ENCODE assay signal across 16 cellular contexts in the genomic region with DNA sequence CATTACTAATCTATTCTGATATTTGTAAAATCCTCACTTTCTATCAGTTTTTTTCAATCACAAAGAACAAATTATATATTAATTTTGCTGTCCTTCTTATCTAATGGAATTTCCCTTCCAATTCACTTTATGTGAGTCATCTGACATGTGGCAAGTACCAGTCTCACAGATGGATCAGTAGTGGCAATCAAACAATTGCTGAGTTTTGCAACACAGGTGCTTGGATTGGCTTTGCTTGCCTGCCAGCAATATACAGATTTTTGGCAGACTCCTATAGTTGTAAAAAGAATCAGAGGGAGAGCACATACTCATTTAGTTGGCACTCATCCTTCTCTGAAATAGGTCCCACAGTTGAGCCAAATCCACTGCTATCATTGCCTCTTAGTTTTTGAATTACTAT.
DNase-seq lines count a peak whose midpoint lies in the region; ATAC-seq, FAIRE-seq and TF ChIP-seq lines count a peak whose summit lies in the region.
"Had no signal": no experiment of that assay in that cellular context is flagged by ENCODE, and none has a peak within 500 bp of the region (broad histone marks: within the 10 kb centered on the region; RNA-seq: fewer than 3 reads in every experiment).

No MANE protein-coding gene starts in this region.

- H2AFZ ChIP-seq in HepG2 (ENCODE audit: low read length): no peak overlapping the region

- no TSS peak for BruUV-seq in HepG2 (replicated peaks; lab: Mats Ljungman, UMichigan)

- H3K27me3 ChIP-seq in liver (ENCODE audit: control insufficient read depth in 4 of 4, insufficient read depth in 4 of 4, low read length in 3 of 4): no peaks in the 10 kb centered on the region
- H3K27me3 ChIP-seq in HepG2 (ENCODE audit: control insufficient read depth in 1 of 2, insufficient read depth in 2 of 2, low read length in 2 of 2): no peaks in the 10 kb centered on the region; a peak in 1 of 5 replicates
- H3K27me3 ChIP-seq in esophagus muscularis mucosa: no peaks in the 10 kb centered on the region

- TF ChIP-seq EP300 in HepG2 (IDR thresholded peaks at IDR 0.05; ENCODE audit: low read depth in 2 of 2, low read length in 2 of 2) (no peak), HepG2 (CRISPR knock-in tag; IDR thresholded peaks at IDR 0.05; ENCODE audit: borderline replicate concordance) (no peak), esophagus muscularis mucosa (IDR thresholded peaks at IDR 0.05) (no peak)

- H3K36me3 ChIP-seq in liver (ENCODE audit: control insufficient read depth in 4 of 4, insufficient read depth in 3 of 4, low read depth in 1 of 4, low read length in 3 of 4): no peaks in the 10 kb centered on the region
- H3K36me3 ChIP-seq in HepG2 (replicated peaks in 1 of 2; ENCODE audit: control insufficient read depth in 1 of 2, insufficient read depth in 2 of 2, low read length in 2 of 2): no peaks in the 10 kb centered on the region
- no peaks in the 10 kb centered on the region for H3K36me3 ChIP-seq in esophagus muscularis mucosa

- peak; percentile 41 to 46 for TF ChIP-seq RAD21 in liver (IDR thresholded peaks at IDR 0.05)
- TF ChIP-seq RAD21 in HepG2 (CRISPR knock-in tag; IDR thresholded peaks at IDR 0.05): no peak

- H3K4me1 ChIP-seq in liver (ENCODE audit: control insufficient read depth in 4 of 4, insufficient read depth in 4 of 4, low read length in 3 of 4) (peaks cover 0 to 6% (median 0%) of the 10 kb centered on the region in 4 donors), HepG2 (ENCODE audit: insufficient read depth, low read length) (no peaks in the 10 kb centered on the region), esophagus muscularis mucosa (peaks cover 0 to 13% (median 5%) of the 10 kb centered on the region in 4 donors)

- no peak for TF ChIP-seq CTCF in liver (IDR thresholded peaks at IDR 0.05; ENCODE audit: low read depth, low read length, missing input control)
- no peak for TF ChIP-seq CTCF in HepG2 (CRISPR knock-in tag; IDR thresholded peaks at IDR 0.05)
- TF ChIP-seq CTCF in fibroblast of the aortic adventitia (IDR thresholded peaks at IDR 0.05; ENCODE audit: insufficient read depth, low read length): no peak
- no peak for TF ChIP-seq CTCF in esophagus muscularis mucosa (IDR thresholded peaks at IDR 0.05)

- ATAC-seq in HepG2: no peak
- ATAC-seq in GM21528 (IDR thresholded peaks at IDR 0.05; ENCODE audit: low FRiP score, unreplicated experiment): no peak
- ATAC-seq: Right ventricle myocardium inferior had no signal

- H3K27ac ChIP-seq in liver (ENCODE audit: low read depth in 1 of 2, low read length in 2 of 2) (no peak overlapping the region), HepG2 (ENCODE audit: extremely low read length, insufficient read depth, low read length) (no peak overlapping the region), esophagus muscularis mucosa (replicated peaks in 1 of 4) (no peak overlapping the region)
- H3K27ac ChIP-seq: coronary artery had no signal

- no peaks in the 10 kb centered on the region for H4K20me1 ChIP-seq in HepG2 (ENCODE audit: insufficient read depth, low read length)

- no peak overlapping the region for H3K9ac ChIP-seq in liver (ENCODE audit: low read depth in 1 of 2, low read length in 2 of 2)
- H3K9ac ChIP-seq in HepG2 (ENCODE audit: insufficient read depth, low read depth, low read length): no peak overlapping the region

- H3K79me2 ChIP-seq in HepG2 (ENCODE audit: insufficient read depth, low read length): no peaks in the 10 kb centered on the region

- CTCF ChIA-PET in HepG2 (lab: Yijun Ruan, JAX; ENCODE audit: low intra/inter-chr PET ratio, low total read pairs): no interaction called here

- no peak for TF ChIP-seq POLR2A in HepG2 (IDR thresholded peaks at IDR 0.05; ENCODE audit: insufficient read depth in 1 of 2, low read depth in 2 of 2, low read length in 2 of 2)
- TF ChIP-seq POLR2A in esophagus muscularis mucosa (IDR thresholded peaks at IDR 0.05; ENCODE audit: low read depth): no peak

- POLR2A ChIA-PET in HepG2 (lab: Yijun Ruan, JAX): no interaction called here

- intact Hi-C loops in HepG2 (cut with micrococcal nuclease; ENCODE audit: unreplicated experiment) (no loop called here), esophagus muscularis mucosa (cut with DNase I) (no loop called here)

- FAIRE-seq in HepG2 (lab: Jason Lieb, UNC): no peak
- FAIRE-seq: GM12892, H1 had no signal

- in situ Hi-C loops in HepG2 (cut with HindIII; ENCODE audit: extremely low pct_ligation_motif_present, low pct_unique_long_range_greater_than_20kb): no loop called here

- H3K4me2 ChIP-seq in HepG2 (ENCODE audit: low read depth, low read length): no peak overlapping the region

- H3K9me3 ChIP-seq in liver (ENCODE audit: control insufficient read depth in 4 of 4, low read length in 3 of 4) (no peaks in the 10 kb centered on the region), HepG2 (ENCODE audit: low read length) (no peaks in the 10 kb centered on the region), esophagus muscularis mucosa (no peaks in the 10 kb centered on the region)

- no peak for DNase-seq in HepG2 (ENCODE audit: low spot score)
- DNase-seq in amniotic epithelial cell (ENCODE audit: low read depth): peak; percentile 46
- DNase-seq in fibroblast of the aortic adventitia (ENCODE audit: low read depth): peak; percentile 74
- no peak for DNase-seq in 8988T
- DNase-seq in esophagus muscularis mucosa (ENCODE audit: extremely low spot score): no peak
- DNase-seq in KG1 (lab: John Stamatoyannopoulos, UW): no peak
- DNase-seq: activated B cell treated with CpG ODN at 0.5 μM for 24 hours; activated effector memory CD4-positive, alpha-beta T cell treated with Interleukin-2 at 50 U/mL for 16 hours; islet precursor cell; stimulated activated CD4-positive, alpha-beta T cell treated with anti-CD3 and anti-CD28 coated beads, Interleukin-2, amount 100 ng/mL, for 48 hours had no signal

- no peak overlapping the region for H3K4me3 ChIP-seq in liver (ENCODE audit: low read depth in 1 of 3, low read length in 3 of 3)
- no peak overlapping the region for H3K4me3 ChIP-seq in HepG2 (replicated peaks in 1 of 3; ENCODE audit: insufficient read depth in 1 of 3, low read depth in 2 of 3, low read length in 3 of 3)
- H3K4me3 ChIP-seq in fibroblast of the aortic adventitia (ENCODE audit: low read depth, low read length): no peak overlapping the region
- H3K4me3 ChIP-seq in esophagus muscularis mucosa: no peak overlapping the region
- H3K4me3 ChIP-seq: coronary artery had no signal

TF ChIP-seq in liver, 16 proteins besides CTCF, POLR2A, EP300 and RAD21 (continues in another document):
- no peak for TF ChIP-seq SP1 (IDR thresholded peaks at IDR 0.05)
- peak; percentile 13 for TF ChIP-seq FOXA1 (IDR thresholded peaks at IDR 0.05)
- no peak for TF ChIP-seq GABPA (IDR thresholded peaks at IDR 0.05 in 1 of 2, conservative IDR thresholded peaks at IDR 0.05 in 1 of 2)
- no peak for TF ChIP-seq NR2F2 (IDR thresholded peaks at IDR 0.05)
- TF ChIP-seq TAF1 (conservative IDR thresholded peaks at IDR 0.05): no peak
- peak; percentile 10 to 46 for TF ChIP-seq HNF4A (conservative IDR thresholded peaks at IDR 0.05)
- no peak for TF ChIP-seq FOXA2 (IDR thresholded peaks at IDR 0.05)

TF ChIP-seq in HepG2, 621 proteins besides CTCF, POLR2A, EP300 and RAD21:
- TF ChIP-seq, protein P1, sequence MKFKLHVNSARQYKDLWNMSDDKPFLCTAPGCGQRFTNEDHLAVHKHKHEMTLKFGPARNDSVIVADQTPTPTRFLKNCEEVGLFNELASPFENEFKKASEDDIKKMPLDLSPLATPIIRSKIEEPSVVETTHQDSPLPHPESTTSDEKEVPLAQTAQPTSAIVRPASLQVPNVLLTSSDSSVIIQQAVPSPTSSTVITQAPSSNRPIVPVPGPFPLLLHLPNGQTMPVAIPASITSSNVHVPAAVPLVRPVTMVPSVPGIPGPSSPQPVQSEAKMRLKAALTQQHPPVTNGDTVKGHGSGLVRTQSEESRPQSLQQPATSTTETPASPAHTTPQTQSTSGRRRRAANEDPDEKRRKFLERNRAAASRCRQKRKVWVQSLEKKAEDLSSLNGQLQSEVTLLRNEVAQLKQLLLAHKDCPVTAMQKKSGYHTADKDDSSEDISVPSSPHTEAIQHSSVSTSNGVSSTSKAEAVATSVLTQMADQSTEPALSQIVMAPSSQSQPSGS (CRISPR knock-in tag; IDR thresholded peaks at IDR 0.05): no peak
- no peak for TF ChIP-seq ZNF709 (CRISPR knock-in tag; IDR thresholded peaks at IDR 0.05)
- TF ChIP-seq ZMAT3 (CRISPR knock-in tag; conservative IDR thresholded peaks at IDR 0.05): no peak
- TF ChIP-seq RORA (CRISPR knock-in tag; IDR thresholded peaks at IDR 0.05): no peak
- TF ChIP-seq HNRNPH1 (optimal IDR thresholded peaks at IDR 0.05; ENCODE audit: low read depth, low read length): no peak
- no peak for TF ChIP-seq MTF2 (CRISPR knock-in tag; IDR thresholded peaks at IDR 0.05; ENCODE audit: borderline replicate concordance)
- TF ChIP-seq, protein P2, sequence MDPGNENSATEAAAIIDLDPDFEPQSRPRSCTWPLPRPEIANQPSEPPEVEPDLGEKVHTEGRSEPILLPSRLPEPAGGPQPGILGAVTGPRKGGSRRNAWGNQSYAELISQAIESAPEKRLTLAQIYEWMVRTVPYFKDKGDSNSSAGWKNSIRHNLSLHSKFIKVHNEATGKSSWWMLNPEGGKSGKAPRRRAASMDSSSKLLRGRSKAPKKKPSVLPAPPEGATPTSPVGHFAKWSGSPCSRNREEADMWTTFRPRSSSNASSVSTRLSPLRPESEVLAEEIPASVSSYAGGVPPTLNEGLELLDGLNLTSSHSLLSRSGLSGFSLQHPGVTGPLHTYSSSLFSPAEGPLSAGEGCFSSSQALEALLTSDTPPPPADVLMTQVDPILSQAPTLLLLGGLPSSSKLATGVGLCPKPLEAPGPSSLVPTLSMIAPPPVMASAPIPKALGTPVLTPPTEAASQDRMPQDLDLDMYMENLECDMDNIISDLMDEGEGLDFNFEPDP (CRISPR knock-in tag; conservative IDR thresholded peaks at IDR 0.05): no peak
- no peak for TF ChIP-seq CHCHD3 (CRISPR knock-in tag; IDR thresholded peaks at IDR 0.05)
- no peak for TF ChIP-seq ZNF768 (CRISPR knock-in tag; IDR thresholded peaks at IDR 0.05)
- TF ChIP-seq ZNF75D (CRISPR knock-in tag; IDR thresholded peaks at IDR 0.05; ENCODE audit: borderline replicate concordance): no peak
- no peak for TF ChIP-seq ZBTB7A (CRISPR knock-in tag; IDR thresholded peaks at IDR 0.05)
- TF ChIP-seq TCF7L2 (IDR thresholded peaks at IDR 0.05; ENCODE audit: low read depth, low read length): no peak
- no peak for TF ChIP-seq ZNF460 (CRISPR knock-in tag; IDR thresholded peaks at IDR 0.05; ENCODE audit: borderline replicate concordance)
- no peak for TF ChIP-seq TRIM24 (CRISPR knock-in tag; IDR thresholded peaks at IDR 0.05)
- no peak for TF ChIP-seq ZNF614 (CRISPR knock-in tag; IDR thresholded peaks at IDR 0.05; ENCODE audit: borderline replicate concordance)
- TF ChIP-seq MAFK (conservative IDR thresholded peaks at IDR 0.05 in 1 of 2, IDR thresholded peaks at IDR 0.05 in 1 of 2; ENCODE audit: low read length in 2 of 2): no peak

Comparison
In these comparisons a context has a peak if more than half of its experiments do, and no peak if none do; other contexts are left out.
1. DNase-seq: peak in amniotic epithelial cell (single experiment) and fibroblast of the aortic adventitia (single experiment); none in HepG2 (single experiment), 8988T (single experiment), esophagus muscularis mucosa (single experiment) and KG1 (single experiment).